In genomic region chr6:136289579-136290405, GRCh38 we compare ENCODE assay signal across 8 cellular contexts.
A peak's percentile ranks its signal among the peaks of the same experiment; 100 is the strongest.
DNase-seq lines count a peak whose midpoint lies in the region; ATAC-seq and FAIRE-seq lines count a peak whose summit lies in the region.

BCLAF1 (minus strand) TSS chr6:136289846; CDS start chr6:136279866, 9,980 bp downstream.

- no peaks in the 10 kb centered on the region for H3K27me3 Mint-ChIP-seq in effector memory CD8-positive, alpha-beta T cell

- peak within 1 kb of the TSS; percentile 98 to 99 for H3K4me3 Mint-ChIP-seq in effector memory CD8-positive, alpha-beta T cell

- peak; percentile 97 for FAIRE-seq in HTR-8/SVneo (lab: Jason Lieb, UNC)

- H3K27ac Mint-ChIP-seq in effector memory CD8-positive, alpha-beta T cell: peak within 1 kb of the TSS; percentile 100

- peaks cover 68% of the 10 kb centered on the region for H3K36me3 Mint-ChIP-seq in effector memory CD8-positive, alpha-beta T cell (ENCODE audit: insufficient read depth)

- DNase-seq in COLO829 (ENCODE audit: low spot score) (peak; percentile 93), HTR-8/SVneo (ENCODE audit: insufficient read length, low spot score) (peak; percentile 96), NOMO-1 treated with dmso at 0.1 percent for 144 hours (lab: John Stamatoyannopoulos, UW; ENCODE audit: unreplicated experiment) (peak; percentile 99), medulla oblongata (ENCODE audit: extremely low spot score) (peak; percentile 100)
- DNase-seq in activated CD8-positive, alpha-beta memory T cell treated with anti-CD3 and anti-CD28 coated beads for 48 hours (ENCODE audit: low read depth in 2 of 3, low spot score in 2 of 3): peak; percentile 91 to 98 (median 97)
- DNase-seq in effector memory CD8-positive, alpha-beta T cell: peak; percentile 99 to 100 (median 99)
- DNase-seq in stimulated activated CD8-positive, alpha-beta memory T cell treated with anti-CD3 and anti-CD28 coated beads, Interleukin-12 subunit alpha, Interleukin-12 subunit beta, amount 100 ng/mL, for 1 hour (ENCODE audit: low read depth): peak; percentile 99

- H3K9me3 Mint-ChIP-seq in effector memory CD8-positive, alpha-beta T cell: no peaks in the 10 kb centered on the region

- peaks cover 48 to 52% of the 10 kb centered on the region in 2 donors for H3K4me1 Mint-ChIP-seq in effector memory CD8-positive, alpha-beta T cell (ENCODE audit: low read depth in 2 of 2)

- peak; percentile 92 for ATAC-seq in GM21367 (IDR thresholded peaks at IDR 0.05; ENCODE audit: unreplicated experiment)
- ATAC-seq in effector memory CD8-positive, alpha-beta T cell (replicated peaks): peak; percentile 70

Comparison
In these comparisons a context has a peak if more than half of its experiments do, and no peak if none do; other contexts are left out.
1. Peak in every context shown above with its lines: DNase-seq and ATAC-seq.